ENCODE assay signal across 10 cellular contexts in genomic region chr5:14326035-14326909, GRCh38.
DNase-seq lines count a peak whose midpoint lies in the region; ATAC-seq, FAIRE-seq and TF ChIP-seq lines count a peak whose summit lies in the region.
"Had no signal": no experiment of that assay in that cellular context is flagged by ENCODE, and none has a peak within 500 bp of the region (broad histone marks: within the 10 kb centered on the region; RNA-seq: fewer than 3 reads in every experiment).

No MANE protein-coding gene starts in this region.

- CTCF ChIA-PET in GM12878 (lab: Yijun Ruan, JAX): interaction anchor here (0.9 to 1.9 kb wide), 10 partner anchors 9 to 323 kb away, joined by 3 to 12 read pairs (median 4); no protein-coding TSS in a partner anchor

- H3K79me2 ChIP-seq in GM12878 (ENCODE audit: control insufficient read depth, insufficient read depth, low read length): no peaks in the 10 kb centered on the region

- ATAC-seq in GM12878 (peak; percentile 55), lower lobe of right lung (peak; percentile 62), HG02623 (IDR thresholded peaks at IDR 0.05; ENCODE audit: unreplicated experiment) (no peak), GM19328 (IDR thresholded peaks at IDR 0.05; ENCODE audit: unreplicated experiment) (no peak)

- SMC1A ChIA-PET in GM12878 (lab: Charles Lee; ENCODE audit: uncharacterized antibody, unreplicated experiment): interaction anchor here (0.8 to 1.7 kb wide), 6 partner anchors 11 to 323 kb away, joined by 3 to 5 read pairs (median 4); no protein-coding TSS in a partner anchor

- H2AFZ ChIP-seq in GM12878 (ENCODE audit: control insufficient read depth, low read depth, low read length): no peak overlapping the region

- no TSS peak for BruUV-seq in GM12878 (replicated peaks; lab: Mats Ljungman, UMichigan)

- H3K27ac ChIP-seq in GM12878 (ENCODE audit: control insufficient read depth, insufficient read depth): no peak overlapping the region
- no peak overlapping the region for H3K27ac ChIP-seq in lower lobe of right lung
- no peak overlapping the region for H3K27ac ChIP-seq in Peyer's patch

- H3K4me3 ChIP-seq in GM12878 (no peak overlapping the region), lower lobe of right lung (no peak overlapping the region), Peyer's patch (no peak overlapping the region)

- H3K4me1 ChIP-seq in GM12878 (ENCODE audit: control insufficient read depth, insufficient read depth, low read length) (peaks cover 8% of the 10 kb centered on the region), lower lobe of right lung (peaks cover 6% of the 10 kb centered on the region), Peyer's patch (no peaks in the 10 kb centered on the region)

- 0 out of 2 replicates have a peak, but pooled peaks have one; percentile 10 for TF ChIP-seq RAD21 in GM12878 (IDR thresholded peaks at IDR 0.05; ENCODE audit: insufficient read depth, low read depth, low read length)

- POLR2A ChIA-PET in GM12878 (lab: Charles Lee): interaction anchor here (0.5 kb wide), 1 partner anchor 137 kb away, joined by 3 read pairs; no protein-coding TSS in a partner anchor

- TF ChIP-seq POLR2A in GM12878 (IDR thresholded peaks at IDR 0.05; ENCODE audit: low read depth, low read length): no peak
- TF ChIP-seq POLR2A in Peyer's patch (IDR thresholded peaks at IDR 0.05): no peak

- no peak for TF ChIP-seq EP300 in GM12878 (IDR thresholded peaks at IDR 0.05; ENCODE audit: borderline replicate concordance in 1 of 2, control insufficient read depth in 1 of 2, low read depth in 2 of 2, low read length in 2 of 2)

- H3K9ac ChIP-seq in GM12878 (ENCODE audit: control insufficient read depth, insufficient read depth, low read length): no peak overlapping the region

- peaks cover 10 to 32% of the 10 kb centered on the region in 2 experiments for H3K36me3 ChIP-seq in GM12878 (ENCODE audit: control insufficient read depth in 2 of 2, insufficient read depth in 2 of 2, low read length in 1 of 2)
- H3K36me3 ChIP-seq in lower lobe of right lung: peaks cover 27% of the 10 kb centered on the region
- peaks cover 0 to 25% (median 0%) of the 10 kb centered on the region in 3 donors for H3K36me3 ChIP-seq in Peyer's patch

- H3K9me3 ChIP-seq in GM12878 (replicated peaks; ENCODE audit: control insufficient read depth, insufficient read depth, low read length) (no peaks in the 10 kb centered on the region; the same call in 2 of the 3 replicates), lower lobe of right lung (no peaks in the 10 kb centered on the region), Peyer's patch (no peaks in the 10 kb centered on the region)

- H3K4me2 ChIP-seq in GM12878 (ENCODE audit: control insufficient read depth, insufficient read depth): no peak overlapping the region

- no peaks in the 10 kb centered on the region for H4K20me1 ChIP-seq in GM12878 (ENCODE audit: control insufficient read depth, insufficient read depth)

- FAIRE-seq in GM12878 (lab: Jason Lieb, UNC): no peak

- in situ Hi-C loops in KBM-7 (cut with MboI; ENCODE audit: low pct_unique_long_range_greater_than_20kb, low sequenced_read_pairs): no loop called here
- in situ Hi-C loops in GM12878 (cut with MboI): no loop called here

- DNase-seq in D341Med (ENCODE audit: low spot score): peak; percentile 38
- peak; percentile 37 for DNase-seq in KBM-7
- DNase-seq in GM12878 (ENCODE audit: low read depth, low spot score): no peak
- DNase-seq in lower lobe of right lung: no peak
- DNase-seq in inferior parietal cortex (ENCODE audit: extremely low spot score): no peak
- no peak for DNase-seq in Peyer's patch
- DNase-seq: activated effector memory CD4-positive, alpha-beta T cell treated with anti-CD3 and anti-CD28 coated beads, Interleukin-2, amount 50 U/mL, for 16 hours; SIG-M5 had no signal

- TF ChIP-seq CTCF in GM12878 (IDR thresholded peaks at IDR 0.05 in 2 of 3, conservative IDR thresholded peaks at IDR 0.05 in 1 of 3; ENCODE audit: control insufficient read depth in 2 of 3, extremely low read depth in 1 of 3, insufficient read depth in 1 of 3, low read depth in 3 of 3, low read length in 3 of 3) (peak; percentile 22 to 35 (median 32); a peak in 4 of 6 replicates), lower lobe of right lung (IDR thresholded peaks at IDR 0.05) (peak; percentile 37), Peyer's patch (IDR thresholded peaks at IDR 0.05) (no peak)

- RAD21 ChIA-PET in GM12878 (lab: Charles Lee; ENCODE audit: unreplicated experiment): interaction anchor here (0.7 kb wide), 1 partner anchor 322 kb away, joined by 3 read pairs; no protein-coding TSS in a partner anchor

- H3K27me3 ChIP-seq in GM12878 (replicated peaks in 1 of 2; ENCODE audit: control insufficient read depth in 2 of 2, insufficient read depth in 2 of 2, low read length in 1 of 2) (no peaks in the 10 kb centered on the region), lower lobe of right lung (ENCODE audit: low read depth) (no peaks in the 10 kb centered on the region), Peyer's patch (no peaks in the 10 kb centered on the region)

- intact Hi-C loops in GM12878 (cut with micrococcal nuclease; ENCODE audit: unreplicated experiment) (no loop called here), lower lobe of right lung (cut with DNase I) (no loop called here)

- 79% methylated on average over 10 of the region's 10 CpGs for WGBS in GM12878 (ENCODE audit: insufficient coverage, insufficient replicate concordance, low lambda C conversion rate, missing lambda C conversion rate)

TF ChIP-seq in GM12878, 131 proteins besides CTCF, POLR2A, EP300 and RAD21:
- no peak for TF ChIP-seq SMAD5 (IDR thresholded peaks at IDR 0.05; ENCODE audit: low read depth)
- TF ChIP-seq, protein P1, sequence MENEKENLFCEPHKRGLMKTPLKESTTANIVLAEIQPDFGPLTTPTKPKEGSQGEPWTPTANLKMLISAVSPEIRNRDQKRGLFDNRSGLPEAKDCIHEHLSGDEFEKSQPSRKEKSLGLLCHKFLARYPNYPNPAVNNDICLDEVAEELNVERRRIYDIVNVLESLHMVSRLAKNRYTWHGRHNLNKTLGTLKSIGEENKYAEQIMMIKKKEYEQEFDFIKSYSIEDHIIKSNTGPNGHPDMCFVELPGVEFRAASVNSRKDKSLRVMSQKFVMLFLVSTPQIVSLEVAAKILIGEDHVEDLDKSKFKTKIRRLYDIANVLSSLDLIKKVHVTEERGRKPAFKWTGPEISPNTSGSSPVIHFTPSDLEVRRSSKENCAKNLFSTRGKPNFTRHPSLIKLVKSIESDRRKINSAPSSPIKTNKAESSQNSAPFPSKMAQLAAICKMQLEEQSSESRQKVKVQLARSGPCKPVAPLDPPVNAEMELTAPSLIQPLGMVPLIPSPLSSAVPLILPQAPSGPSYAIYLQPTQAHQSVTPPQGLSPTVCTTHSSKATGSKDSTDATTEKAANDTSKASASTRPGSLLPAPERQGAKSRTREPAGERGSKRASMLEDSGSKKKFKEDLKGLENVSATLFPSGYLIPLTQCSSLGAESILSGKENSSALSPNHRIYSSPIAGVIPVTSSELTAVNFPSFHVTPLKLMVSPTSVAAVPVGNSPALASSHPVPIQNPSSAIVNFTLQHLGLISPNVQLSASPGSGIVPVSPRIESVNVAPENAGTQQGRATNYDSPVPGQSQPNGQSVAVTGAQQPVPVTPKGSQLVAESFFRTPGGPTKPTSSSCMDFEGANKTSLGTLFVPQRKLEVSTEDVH (IDR thresholded peaks at IDR 0.05; ENCODE audit: low read depth, partially characterized antibody): no peak
- no peak for TF ChIP-seq SIN3A (IDR thresholded peaks at IDR 0.05; ENCODE audit: low read depth, low read length)
- no peak for TF ChIP-seq SP1 (IDR thresholded peaks at IDR 0.05; ENCODE audit: low read depth, low read length)
- no peak for TF ChIP-seq FOXK2 (IDR thresholded peaks at IDR 0.05)
- TF ChIP-seq, protein P2, sequence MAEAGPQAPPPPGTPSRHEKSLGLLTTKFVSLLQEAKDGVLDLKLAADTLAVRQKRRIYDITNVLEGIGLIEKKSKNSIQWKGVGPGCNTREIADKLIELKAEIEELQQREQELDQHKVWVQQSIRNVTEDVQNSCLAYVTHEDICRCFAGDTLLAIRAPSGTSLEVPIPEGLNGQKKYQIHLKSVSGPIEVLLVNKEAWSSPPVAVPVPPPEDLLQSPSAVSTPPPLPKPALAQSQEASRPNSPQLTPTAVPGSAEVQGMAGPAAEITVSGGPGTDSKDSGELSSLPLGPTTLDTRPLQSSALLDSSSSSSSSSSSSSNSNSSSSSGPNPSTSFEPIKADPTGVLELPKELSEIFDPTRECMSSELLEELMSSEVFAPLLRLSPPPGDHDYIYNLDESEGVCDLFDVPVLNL (IDR thresholded peaks at IDR 0.05; ENCODE audit: low read depth, low read length): no peak
- no peak for TF ChIP-seq SPI1 (IDR thresholded peaks at IDR 0.05; ENCODE audit: borderline replicate concordance, insufficient read depth, low read depth, low read length)
- TF ChIP-seq NRF1 (conservative IDR thresholded peaks at IDR 0.05; ENCODE audit: low read depth, low read length): no peak
- no peak for TF ChIP-seq NR2C1 (IDR thresholded peaks at IDR 0.05)
- no peak for TF ChIP-seq HDAC6 (IDR thresholded peaks at IDR 0.05; ENCODE audit: unreplicated experiment)

Comparison
In these comparisons a context has a peak if more than half of its experiments do, and no peak if none do; other contexts are left out.
1. DNase-seq: peak in D341Med (single experiment) and KBM-7 (single experiment); none in GM12878 (single experiment), lower lobe of right lung (single experiment), inferior parietal cortex (single experiment) and Peyer's patch (0 of 3).
2. ATAC-seq: peak in GM12878 (single experiment) and lower lobe of right lung (2 of 2); none in HG02623 (single experiment) and GM19328 (single experiment).
3. CTCF ChIP-seq: peak in GM12878 (3 of 3) and lower lobe of right lung (single experiment); none in Peyer's patch (0 of 6).